In the genomic region with DNA sequence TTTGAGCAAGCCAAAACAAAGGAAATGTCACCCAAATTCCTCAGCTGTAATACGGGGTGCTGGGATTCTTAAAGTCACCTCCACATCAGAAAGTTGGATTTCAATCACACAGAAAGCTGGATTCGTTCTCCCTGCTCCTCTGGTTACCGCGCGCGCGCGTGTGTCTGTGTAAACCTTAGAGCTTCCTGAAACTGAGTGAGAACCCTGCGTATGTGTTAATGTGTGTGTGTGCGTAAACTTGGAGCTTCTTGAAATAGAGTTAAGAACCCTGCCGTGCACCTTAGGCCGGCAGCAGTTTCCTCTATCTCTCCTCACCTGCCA, we compare ENCODE assay signal across 7 cellular contexts. TPM values are rescaled to one million over a fixed set of nuclear protein-coding genes. Genes with fewer than 3 reads are reported as not detected.
DNase-seq lines count a peak whose midpoint lies in the region; ATAC-seq and TF ChIP-seq lines count a peak whose summit lies in the region.

No MANE protein-coding gene starts in this region.

- H3K4me1 ChIP-seq in ovary (ENCODE audit: insufficient read depth), result peaks cover 1% of the 10 kb centered on the region

- intact Hi-C loops in ovary (cut with DNase I), result no loop called here

- H3K4me3 ChIP-seq in fibroblast of the aortic adventitia (ENCODE audit: low read depth, low read length), result peak overlapping the region; percentile 95
- H3K4me3 ChIP-seq in ovary, result peak overlapping the region; percentile 97

- TF ChIP-seq EP300 in ovary (IDR thresholded peaks at IDR 0.05), result no peak

- TF ChIP-seq POLR2A in ovary (IDR thresholded peaks at IDR 0.05), result no peak

- DNase-seq in fibroblast of the aortic adventitia (ENCODE audit: low read depth) (peak; percentile 21), ovary (peak in 1 of 5 donors; percentile 31), iPS-NIHi7 (ENCODE audit: extremely low spot score) (no peak), T-helper 9 cell (no peak)

- peak overlapping the region; percentile 52; the same call in 1 of the 2 replicates for H3K27ac ChIP-seq in VCaP
- no peak overlapping the region for H3K27ac ChIP-seq in ovary

- 0 to 1% (median 1%) methylated on average over 12 of the region's 12 CpGs for WGBS in ovary, 3 donors

- no peaks in the 10 kb centered on the region for H3K27me3 ChIP-seq in ovary

- TF ChIP-seq CTCF in VCaP (conservative IDR thresholded peaks at IDR 0.05), result no peak
- no peak for TF ChIP-seq CTCF in fibroblast of the aortic adventitia (IDR thresholded peaks at IDR 0.05; ENCODE audit: insufficient read depth, low read length)
- TF ChIP-seq CTCF in ovary (IDR thresholded peaks at IDR 0.05), result no peak

- ATAC-seq in GM18867 (IDR thresholded peaks at IDR 0.05; ENCODE audit: unreplicated experiment), result peak; percentile 19
- ATAC-seq in HG03342 (IDR thresholded peaks at IDR 0.05; ENCODE audit: unreplicated experiment), result peak; percentile 20

- H3K36me3 ChIP-seq in ovary, result no peaks in the 10 kb centered on the region

- H3K9me3 ChIP-seq in ovary, result no peaks in the 10 kb centered on the region

RNA-seq across cellular contexts. Expression of a gene that starts 0.6 kb away (rescaled TPM):
- total RNA-seq in fibroblast of the aortic adventitia (ENCODE audit: low replicate concordance) (11.4 and 24.1 TPM in 2 replicates), ovary (10 to 100 TPM; 12.4 to 30.6 (median 17.3) TPM)
- polyA plus RNA-seq in ovary, result 10 to 100 TPM; 12.3 to 22.1 TPM

RNA-seq across cellular contexts. Expression of a gene that starts 45.0 kb away (rescaled TPM):
- total RNA-seq in fibroblast of the aortic adventitia (ENCODE audit: low replicate concordance) (not detected in 2 replicates), ovary (under 1 TPM in 3 of 7 donors, not detected in 4; 0.08 to 0.24 (median 0.10) TPM)
- polyA plus RNA-seq in ovary, result under 1 TPM in 1 of 2 donors, not detected in 1; 0.05 TPM

RNA-seq across cellular contexts. Expression of a gene that starts 45.0 kb away (rescaled TPM):
- total RNA-seq in fibroblast of the aortic adventitia (ENCODE audit: low replicate concordance) (not detected in 2 replicates), ovary (1 to 10 TPM in 2 of 7 donors, under 1 TPM in 3, not detected in 2; 0.13 to 3.3 (median 0.37) TPM)
- under 1 TPM; 0.05 to 0.06 TPM for polyA plus RNA-seq in ovary
